Comparison of ENCODE assay signal across 10 cellular contexts in genomic region chr20:3250091-3250504, GRCh38. TPM values are rescaled to one million over a fixed set of nuclear protein-coding genes. Genes with fewer than 3 reads are reported as not detected.
DNase-seq lines count a peak whose midpoint lies in the region; ATAC-seq and TF ChIP-seq lines count a peak whose summit lies in the region.
"Had no signal": no experiment of that assay in that cellular context is flagged by ENCODE, and none has a peak within 500 bp of the region (broad histone marks: within the 10 kb centered on the region; RNA-seq: fewer than 3 reads in every experiment).

No MANE protein-coding gene starts in this region.

- H3K36me3 Mint-ChIP-seq in Calu3 (ENCODE audit: insufficient read depth, unreplicated experiment): no peaks in the 10 kb centered on the region
- H3K36me3 Mint-ChIP-seq in T-helper 2 cell treated with Interferon-gamma antibody and Interleukin-4, amounts not matched to agents 5 μg/mL and 100 μg/mL, for 36 hours (ENCODE audit: low read depth): no peaks in the 10 kb centered on the region
- H3K36me3 Mint-ChIP-seq in activated T-cell treated with anti-CD3 and anti-CD28 coated beads, Interleukin-2, amount 50 U/mL, for 24 hours (ENCODE audit: low read depth): peaks cover 2% of the 10 kb centered on the region
- H3K36me3 Mint-ChIP-seq in activated naive CD4-positive, alpha-beta T cell treated with anti-CD3 and anti-CD28 coated beads, Interleukin-2, amount 50 U/mL, for 72 hours: no peaks in the 10 kb centered on the region

- H3K27me3 Mint-ChIP-seq in Calu3 (ENCODE audit: unreplicated experiment): no peaks in the 10 kb centered on the region
- peaks cover 25% of the 10 kb centered on the region for H3K27me3 Mint-ChIP-seq in T-helper 2 cell treated with Interferon-gamma antibody and Interleukin-4, amounts not matched to agents 5 μg/mL and 100 μg/mL, for 36 hours (ENCODE audit: low read depth)
- H3K27me3 Mint-ChIP-seq in activated T-cell treated with anti-CD3 and anti-CD28 coated beads, Interleukin-2, amount 50 U/mL, for 24 hours: peaks cover 29% of the 10 kb centered on the region

- ATAC-seq in activated naive CD4-positive, alpha-beta T cell treated with anti-CD3 and anti-CD28 coated beads, Interleukin-2, amount 50 U/mL, for 72 hours: no peak

- no peak overlapping the region for H3K27ac ChIP-seq in WERI-Rb-1

- H3K4me3 ChIP-seq in WERI-Rb-1 (ENCODE audit: low read depth, low read length): no peak overlapping the region

- TF ChIP-seq CTCF in Calu3 (IDR thresholded peaks at IDR 0.05; ENCODE audit: unreplicated experiment) (no peak), WERI-Rb-1 (IDR thresholded peaks at IDR 0.05; ENCODE audit: low read depth, low read length) (peak; percentile 80)

- intact Hi-C loops in Calu3 (cut with micrococcal nuclease; ENCODE audit: unreplicated experiment): no loop called here

- DNase-seq in Calu3: peak; percentile 11
- peak; percentile 96 for DNase-seq in HuH-7 (ENCODE audit: low spot score)
- peak; percentile 53 for DNase-seq in WERI-Rb-1
- DNase-seq in lung microvascular endothelial cell (ENCODE audit: low read depth in 2 of 2): peak; percentile 35 to 45
- no peak for DNase-seq in T-helper 2 cell treated with Interferon-gamma antibody and Interleukin-4, amounts not matched to agents 5 μg/mL and 100 μg/mL, for 36 hours (ENCODE audit: low spot score)
- DNase-seq in activated T-cell treated with anti-CD3 and anti-CD28 coated beads, Interleukin-2, amount 50 U/mL, for 24 hours: no peak
- no peak for DNase-seq in T1000 (lab: John Stamatoyannopoulos, UW)
- DNase-seq in activated naive CD4-positive, alpha-beta T cell treated with anti-CD3 and anti-CD28 coated beads, Interleukin-2, amount 50 U/mL, for 72 hours (ENCODE audit: low spot score in 2 of 2): no peak
- DNase-seq: activated CD4-positive, CD25-positive, alpha-beta regulatory T cell treated with anti-CD3 and anti-CD28 coated beads, Interleukin-2, amount 50 U/mL, for 72 hours; NCI-H446 had no signal

- no peaks in the 10 kb centered on the region for H3K27me3 ChIP-seq in WERI-Rb-1 (ENCODE audit: insufficient read depth, low read depth, severe bottlenecking)

- H3K9me3 Mint-ChIP-seq in Calu3 (ENCODE audit: low read depth, unreplicated experiment): no peaks in the 10 kb centered on the region
- H3K9me3 Mint-ChIP-seq in T-helper 2 cell treated with Interferon-gamma antibody and Interleukin-4, amounts not matched to agents 5 μg/mL and 100 μg/mL, for 36 hours: no peaks in the 10 kb centered on the region
- H3K9me3 Mint-ChIP-seq in activated T-cell treated with anti-CD3 and anti-CD28 coated beads, Interleukin-2, amount 50 U/mL, for 24 hours: no peaks in the 10 kb centered on the region
- no peaks in the 10 kb centered on the region for H3K9me3 Mint-ChIP-seq in activated naive CD4-positive, alpha-beta T cell treated with anti-CD3 and anti-CD28 coated beads, Interleukin-2, amount 50 U/mL, for 72 hours

- no peaks in the 10 kb centered on the region for H3K9me3 ChIP-seq in WERI-Rb-1 (ENCODE audit: severe bottlenecking)

- H3K4me3 Mint-ChIP-seq in Calu3 (ENCODE audit: low read depth, unreplicated experiment): no peak overlapping the region
- H3K4me3 Mint-ChIP-seq in T-helper 2 cell treated with Interferon-gamma antibody and Interleukin-4, amounts not matched to agents 5 μg/mL and 100 μg/mL, for 36 hours: no peak overlapping the region
- no peak overlapping the region for H3K4me3 Mint-ChIP-seq in activated T-cell treated with anti-CD3 and anti-CD28 coated beads, Interleukin-2, amount 50 U/mL, for 24 hours

- CTCF ChIA-PET in Calu3 (lab: Charles Lee): interaction anchor here (0.5 to 0.6 kb wide), 2 partner anchors 31 to 38 kb away, joined by 3 read pairs; no protein-coding TSS in a partner anchor

- H3K36me3 ChIP-seq in WERI-Rb-1: no peaks in the 10 kb centered on the region; the same call in 1 of the 2 replicates

- no peak overlapping the region for H3K27ac Mint-ChIP-seq in Calu3 (ENCODE audit: unreplicated experiment)
- H3K27ac Mint-ChIP-seq in T-helper 2 cell treated with Interferon-gamma antibody and Interleukin-4, amounts not matched to agents 5 μg/mL and 100 μg/mL, for 36 hours: no peak overlapping the region
- H3K27ac Mint-ChIP-seq in activated T-cell treated with anti-CD3 and anti-CD28 coated beads, Interleukin-2, amount 50 U/mL, for 24 hours: no peak overlapping the region
- H3K27ac Mint-ChIP-seq in activated naive CD4-positive, alpha-beta T cell treated with anti-CD3 and anti-CD28 coated beads, Interleukin-2, amount 50 U/mL, for 72 hours: no peak overlapping the region

- no peaks in the 10 kb centered on the region for H3K4me1 Mint-ChIP-seq in Calu3 (ENCODE audit: low read depth, unreplicated experiment)
- H3K4me1 Mint-ChIP-seq in T-helper 2 cell treated with Interferon-gamma antibody and Interleukin-4, amounts not matched to agents 5 μg/mL and 100 μg/mL, for 36 hours (ENCODE audit: low read depth): peaks cover 2% of the 10 kb centered on the region
- H3K4me1 Mint-ChIP-seq in activated T-cell treated with anti-CD3 and anti-CD28 coated beads, Interleukin-2, amount 50 U/mL, for 24 hours (ENCODE audit: low read depth): peaks cover 4% of the 10 kb centered on the region

- BruUV-seq in Calu3 (replicated peaks; lab: Mats Ljungman, UMichigan): no TSS peak

RNA-seq across cellular contexts. Expression of gene SLC4A11, which starts 11.1 kb away (rescaled TPM):
- total RNA-seq in Calu3 (2022): 9.4 and 11.0 TPM in 2 replicates
- 5.2 and 23.8 TPM in 2 replicates for total RNA-seq in lung microvascular endothelial cell
- total RNA-seq in activated naive CD4-positive, alpha-beta T cell treated with anti-CD3 and anti-CD28 coated beads, Interleukin-2, amount 50 U/mL, for 72 hours: 1 to 10 TPM in 1 of 2 donors, under 1 TPM in 1; 0.14 to 1.1 TPM

RNA-seq across cellular contexts. Expression of gene ITPA, which starts 40.8 kb away (rescaled TPM):
- 42.5 and 53.4 TPM in 2 replicates for total RNA-seq in Calu3 (2022)
- total RNA-seq in lung microvascular endothelial cell: 27.7 and 34.5 TPM in 2 replicates
- total RNA-seq in activated naive CD4-positive, alpha-beta T cell treated with anti-CD3 and anti-CD28 coated beads, Interleukin-2, amount 50 U/mL, for 72 hours: 10 to 100 TPM; 29.9 to 77.4 TPM

RNA-seq across cellular contexts. Expression of gene DDRGK1, which starts 45.6 kb away (rescaled TPM):
- total RNA-seq in Calu3 (2022) (30.9 and 36.3 TPM in 2 replicates), lung microvascular endothelial cell (22.2 and 44.0 TPM in 2 replicates)
- total RNA-seq in activated naive CD4-positive, alpha-beta T cell treated with anti-CD3 and anti-CD28 coated beads, Interleukin-2, amount 50 U/mL, for 72 hours: 100 to 1,000 TPM in 1 of 2 donors, 10 to 100 TPM in 1; 66.4 to 128 TPM

Comparison
In these comparisons a context has a peak if more than half of its experiments do, and no peak if none do; other contexts are left out.
1. DNase-seq: peak in Calu3 (single experiment), HuH-7 (single experiment), WERI-Rb-1 (single experiment) and lung microvascular endothelial cell (2 of 2); none in T-helper 2 cell treated with Interferon-gamma antibody and Interleukin-4, amounts not matched to agents 5 μg/mL and 100 μg/mL, for 36 hours (single experiment), activated T-cell treated with anti-CD3 and anti-CD28 coated beads, Interleukin-2, amount 50 U/mL, for 24 hours (single experiment), T1000 (single experiment) and activated naive CD4-positive, alpha-beta T cell treated with anti-CD3 and anti-CD28 coated beads, Interleukin-2, amount 50 U/mL, for 72 hours (0 of 2).